Comparison of ENCODE assay signal across 14 cellular contexts in genomic region chr20:4681971-4682370, GRCh38. TPM values are rescaled to one million over a fixed set of nuclear protein-coding genes. Genes with fewer than 3 reads are reported as not detected.
A peak's percentile ranks its signal among the peaks of the same experiment; 100 is the strongest.
DNase-seq lines count a peak whose midpoint lies in the region; ATAC-seq, FAIRE-seq and TF ChIP-seq lines count a peak whose summit lies in the region.
"Had no signal": no experiment of that assay in that cellular context is flagged by ENCODE, and none has a peak within 500 bp of the region (broad histone marks: within the 10 kb centered on the region; RNA-seq: fewer than 3 reads in every experiment).

No MANE protein-coding gene starts in this region.

- no peaks in the 10 kb centered on the region for H3K79me2 ChIP-seq in GM23338 (replicated peaks; ENCODE audit: insufficient read depth)
- H3K79me2 ChIP-seq in keratinocyte (ENCODE audit: control insufficient read depth, insufficient read depth, low read length) = peaks cover 4% of the 10 kb centered on the region

- peak; percentile 56 for FAIRE-seq in keratinocyte (lab: Jason Lieb, UNC)

- DNase-seq in AG09319 (ENCODE audit: extremely low read depth, low read depth) (peak; percentile 39), GM23338 (ENCODE audit: low spot score) (no peak), cerebellum (ENCODE audit: low spot score) (peak; percentile 55), keratinocyte (ENCODE audit: low read depth, low spot score) (no peak), dermis blood vessel endothelial cell (no peak)
- DNase-seq in stimulated activated CD4-positive, alpha-beta T cell treated with anti-CD3 and anti-CD28 coated beads, Interleukin-2, amount 100 ng/mL, for 48 hours = no peak
- DNase-seq: GF-D8; left lung; stimulated activated naive B cell treated with anti-CD40 and anti-IgM and Interleukin-4, amounts not matched to agents 10 μg/mL and 1 μg/mL and 100 μg/mL, for 72 hours had no signal

- no peak for TF ChIP-seq CTCF in AG09319 (IDR thresholded peaks at IDR 0.05; ENCODE audit: low read depth, low read length)
- TF ChIP-seq CTCF in GM23338 (conservative IDR thresholded peaks at IDR 0.05; ENCODE audit: low read depth in 2 of 2) = no peak
- TF ChIP-seq CTCF in keratinocyte (optimal IDR thresholded peaks at IDR 0.05 in 1 of 3, IDR thresholded peaks at IDR 0.05 in 1 of 3, conservative IDR thresholded peaks at IDR 0.05 in 1 of 3; ENCODE audit: extremely low read depth in 1 of 3, insufficient read depth in 2 of 3, low read length in 3 of 3) = no peak

- H3K4me2 ChIP-seq in GM23338 = no peak overlapping the region
- H3K4me2 ChIP-seq in keratinocyte (ENCODE audit: control insufficient read depth, extremely low read depth, insufficient read depth, low read depth, low read length) = no peak overlapping the region

- H3K36me3 ChIP-seq in GM23338 (ENCODE audit: insufficient read depth) (no peaks in the 10 kb centered on the region), keratinocyte (ENCODE audit: control insufficient read depth in 2 of 2, extremely low read depth in 1 of 2, insufficient read depth in 2 of 2, low read length in 2 of 2) (no peaks in the 10 kb centered on the region)
- H3K36me3 ChIP-seq: left lung had no signal

- H3K36me3 Mint-ChIP-seq in GM23338 (ENCODE audit: low read depth) = no peaks in the 10 kb centered on the region
- H3K36me3 Mint-ChIP-seq: brain; CD14-positive monocyte; stimulated activated naive B cell treated with anti-CD40 and anti-IgM and Interleukin-4, amounts not matched to agents 10 μg/mL and 1 μg/mL and 100 μg/mL, for 72 hours had no signal

- no peak overlapping the region for H3K4me3 Mint-ChIP-seq in GM23338
- H3K4me3 Mint-ChIP-seq: brain; stimulated activated naive B cell treated with anti-CD40 and anti-IgM and Interleukin-4, amounts not matched to agents 10 μg/mL and 1 μg/mL and 100 μg/mL, for 72 hours had no signal

- H3K4me1 Mint-ChIP-seq in GM23338 = peaks cover 41% of the 10 kb centered on the region

- no peaks in the 10 kb centered on the region for H4K20me1 ChIP-seq in GM23338 (replicated peaks; ENCODE audit: insufficient read depth)
- H4K20me1 ChIP-seq in keratinocyte (ENCODE audit: control insufficient read depth, extremely low read depth, insufficient read depth, low read length) = no peaks in the 10 kb centered on the region

- no peak overlapping the region for H3K27ac ChIP-seq in GM23338 (ENCODE audit: low read depth)
- H3K27ac ChIP-seq in keratinocyte (ENCODE audit: control insufficient read depth, insufficient read depth, low read length) = peak overlapping the region; percentile 16
- H3K27ac ChIP-seq: left lung had no signal

- H3K27me3 ChIP-seq in GM23338 (ENCODE audit: insufficient read depth) (peaks cover 9% of the 10 kb centered on the region), keratinocyte (ENCODE audit: control insufficient read depth, extremely low read depth, insufficient read depth, low read length) (no peaks in the 10 kb centered on the region)
- H3K27me3 ChIP-seq: left lung had no signal

- H3K9me2 ChIP-seq in GM23338 (ENCODE audit: insufficient read depth) = no peaks in the 10 kb centered on the region

- no peaks in the 10 kb centered on the region for H3K9me3 ChIP-seq in keratinocyte (ENCODE audit: control insufficient read depth, low read depth, low read length)
- H3K9me3 ChIP-seq: left lung had no signal

- H3K9ac ChIP-seq in keratinocyte (ENCODE audit: control insufficient read depth, extremely low read depth, insufficient read depth, low read length) = peak overlapping the region; percentile 10

- peaks cover 22% of the 10 kb centered on the region for H3K27me3 Mint-ChIP-seq in GM23338 (ENCODE audit: insufficient read depth, low read depth, poor library complexity)
- H3K27me3 Mint-ChIP-seq: stimulated activated naive B cell treated with anti-CD40 and anti-IgM and Interleukin-4, amounts not matched to agents 10 μg/mL and 1 μg/mL and 100 μg/mL, for 72 hours had no signal

- H3K9me3 Mint-ChIP-seq in GM23338 = no peaks in the 10 kb centered on the region
- H3K9me3 Mint-ChIP-seq: brain; stimulated activated naive B cell treated with anti-CD40 and anti-IgM and Interleukin-4, amounts not matched to agents 10 μg/mL and 1 μg/mL and 100 μg/mL, for 72 hours had no signal

- H3K9me1 ChIP-seq in keratinocyte (ENCODE audit: control insufficient read depth, extremely low read depth, insufficient read depth, low read length) = no peaks in the 10 kb centered on the region

- peaks cover 5% of the 10 kb centered on the region; the same call in 1 of the 2 replicates for H3F3A ChIP-seq in GM23338 (replicated peaks; ENCODE audit: low read depth)

- H3K4me3 ChIP-seq in GM23338 (no peak overlapping the region), keratinocyte (ENCODE audit: control insufficient read depth in 2 of 3, extremely low read depth in 1 of 3, insufficient read depth in 2 of 3, low read depth in 1 of 3, low read length in 3 of 3) (no peak overlapping the region)
- H3K4me3 ChIP-seq: left lung had no signal

- no peak for ATAC-seq in GM23338
- no peak for ATAC-seq in GM19328 (IDR thresholded peaks at IDR 0.05; ENCODE audit: unreplicated experiment)
- no peak for ATAC-seq in GM19397 (IDR thresholded peaks at IDR 0.05; ENCODE audit: unreplicated experiment)
- ATAC-seq: activated CD4-positive, CD25-positive, alpha-beta regulatory T cell treated with anti-CD3 and anti-CD28 coated beads, Interleukin-2, amount 50 U/mL, for 24 hours; left lung; stimulated activated naive B cell treated with anti-CD40 and anti-IgM and Interleukin-4, amounts not matched to agents 10 μg/mL and 1 μg/mL and 100 μg/mL, for 72 hours had no signal

- H3K4me1 ChIP-seq in GM23338 (ENCODE audit: insufficient read depth) (peaks cover 28% of the 10 kb centered on the region), keratinocyte (ENCODE audit: control insufficient read depth, extremely low read depth, insufficient read depth, low read length) (peaks cover 31% of the 10 kb centered on the region)

- dilution Hi-C loops in keratinocyte (cut with MboI; ENCODE audit: extremely low pct_ligation_motif_present, low sequenced_read_pairs) = no loop called here

- peak overlapping the region; percentile 93 for H2AFZ ChIP-seq in GM23338
- H2AFZ ChIP-seq in keratinocyte (ENCODE audit: control insufficient read depth, low read length) = no peak overlapping the region

- no peak overlapping the region for H3K27ac Mint-ChIP-seq in GM23338

TF ChIP-seq in GM23338, 12 proteins besides CTCF, POLR2A, EP300 and RAD21 (continues in another document):
- TF ChIP-seq ETS1 (IDR thresholded peaks at IDR 0.05) = no peak
- TF ChIP-seq NANOG (IDR thresholded peaks at IDR 0.05; ENCODE audit: borderline replicate concordance) = no peak
- no peak for TF ChIP-seq ZNF331 (CRISPR knock-in tag; IDR thresholded peaks at IDR 0.05; ENCODE audit: low read depth)

RNA-seq across cellular contexts. Expression of gene PRNP, which starts 4.3 kb away (rescaled TPM):
- 17.9 and 18.3 TPM in 2 replicates for total RNA-seq in GM23338 (2014; rRNA removed; shearing (Covaris generic))
- 10.3 and 13.0 TPM in 2 replicates for polyA plus RNA-seq in GM23338 (2016; fragmentation: Nextera tagmentation; extraction: Ambion mirVana)
- total RNA-seq in cerebellum = 75.1 TPM
- 861 to 1,182 TPM (median 986 TPM) in 3 replicates for polyA plus RNA-seq in keratinocyte
- polyA plus RNA-seq in keratinocyte (2011; ENCODE audit: low read depth) = 838 TPM
- 346 and 603 TPM in 2 replicates for polyA plus RNA-seq in keratinocyte (2011; cell fraction: cytosol; rRNA removed)
- 1,059 and 1,163 TPM in 2 replicates for polyA plus RNA-seq in keratinocyte (2011; cell fraction: nucleus; rRNA removed)
- 545 and 662 TPM in 2 replicates for polyA plus RNA-seq in keratinocyte (2012; ENCODE audit: low replicate concordance)
- 912 to 1,016 TPM (median 913 TPM) in 3 replicates for polyA minus RNA-seq in keratinocyte
- polyA minus RNA-seq in keratinocyte (2011; cell fraction: cytosol; rRNA and poly(A)+ RNA removed) = 765 TPM
- 512 and 771 TPM in 2 replicates for polyA minus RNA-seq in keratinocyte (2011; cell fraction: nucleus; rRNA and poly(A)+ RNA removed)
- total RNA-seq in dermis blood vessel endothelial cell = 68.1 and 73.7 TPM in 2 replicates

RNA-seq across cellular contexts. Expression of gene PRND, which starts 39.7 kb away (rescaled TPM):
- 0.10 TPM in 1 of 2 replicates, not detected in the other for total RNA-seq in GM23338 (2014; rRNA removed; shearing (Covaris generic))
- 0.09 TPM in 1 of 2 replicates, not detected in the other for polyA plus RNA-seq in GM23338 (2016; fragmentation: Nextera tagmentation; extraction: Ambion mirVana)
- total RNA-seq in cerebellum = 2.7 TPM
- not detected in 3 replicates for polyA plus RNA-seq in keratinocyte
- polyA plus RNA-seq in keratinocyte (2011; ENCODE audit: low read depth) = not detected
- not detected in 2 replicates for polyA plus RNA-seq in keratinocyte (2011; cell fraction: cytosol; rRNA removed)
- not detected in 2 replicates for polyA plus RNA-seq in keratinocyte (2011; cell fraction: nucleus; rRNA removed)
- not detected in 2 replicates for polyA plus RNA-seq in keratinocyte (2012; ENCODE audit: low replicate concordance)
- polyA minus RNA-seq in keratinocyte = not detected in 3 replicates
- polyA minus RNA-seq in keratinocyte (2011; cell fraction: cytosol; rRNA and poly(A)+ RNA removed) = not detected
- polyA minus RNA-seq in keratinocyte (2011; cell fraction: nucleus; rRNA and poly(A)+ RNA removed) = not detected in 2 replicates
- 0.74 and 2.2 TPM in 2 replicates for total RNA-seq in dermis blood vessel endothelial cell
- total RNA-seq: left lung had no signal
- polyA plus RNA-seq: CD14-positive monocyte had no signal

Comparison
In these comparisons a context has a peak if more than half of its experiments do, and no peak if none do; other contexts are left out.
1. DNase-seq: peak in AG09319 (single experiment) and cerebellum (single experiment); none in GM23338 (single experiment), keratinocyte (single experiment), stimulated activated CD4-positive, alpha-beta T cell treated with anti-CD3 and anti-CD28 coated beads, Interleukin-2, amount 100 ng/mL, for 48 hours (0 of 2) and dermis blood vessel endothelial cell (single experiment).